Comparison of ENCODE assay signal across 1 cellular context in the genomic region with DNA sequence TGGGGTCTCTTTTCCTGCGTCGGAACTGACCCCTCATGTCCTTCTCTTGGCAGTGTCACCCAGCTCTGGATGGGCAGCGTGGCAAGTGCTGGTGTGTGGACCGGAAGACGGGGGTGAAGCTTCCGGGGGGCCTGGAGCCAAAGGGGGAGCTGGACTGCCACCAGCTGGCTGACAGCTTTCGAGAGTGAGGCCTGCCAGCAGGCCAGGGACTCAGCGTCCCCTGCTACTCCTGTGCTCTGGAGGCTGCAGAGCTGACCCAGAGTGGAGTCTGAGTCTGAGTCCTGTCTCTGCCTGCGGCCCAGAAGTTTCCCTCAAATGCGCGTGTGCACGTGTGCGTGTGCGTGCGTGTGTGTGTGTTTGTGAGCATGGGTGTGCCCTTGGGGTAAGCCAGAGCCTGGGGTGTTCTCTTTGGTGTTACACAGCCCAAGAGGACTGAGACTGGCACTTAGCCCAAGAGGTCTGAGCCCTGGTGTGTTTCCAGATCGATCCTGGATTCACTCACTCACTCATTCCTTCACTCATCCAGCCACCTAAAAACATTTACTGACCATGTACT.
TF ChIP-seq lines count a peak whose summit lies in the region.

No MANE protein-coding gene starts in this region.

TF ChIP-seq in GM12878, 131 proteins besides CTCF, POLR2A, EP300 and RAD21:
- TF ChIP-seq, protein P1, sequence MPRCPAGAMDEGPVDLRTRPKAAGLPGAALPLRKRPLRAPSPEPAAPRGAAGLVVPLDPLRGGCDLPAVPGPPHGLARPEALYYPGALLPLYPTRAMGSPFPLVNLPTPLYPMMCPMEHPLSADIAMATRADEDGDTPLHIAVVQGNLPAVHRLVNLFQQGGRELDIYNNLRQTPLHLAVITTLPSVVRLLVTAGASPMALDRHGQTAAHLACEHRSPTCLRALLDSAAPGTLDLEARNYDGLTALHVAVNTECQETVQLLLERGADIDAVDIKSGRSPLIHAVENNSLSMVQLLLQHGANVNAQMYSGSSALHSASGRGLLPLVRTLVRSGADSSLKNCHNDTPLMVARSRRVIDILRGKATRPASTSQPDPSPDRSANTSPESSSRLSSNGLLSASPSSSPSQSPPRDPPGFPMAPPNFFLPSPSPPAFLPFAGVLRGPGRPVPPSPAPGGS (IDR thresholded peaks at IDR 0.05; ENCODE audit: borderline replicate concordance, insufficient read depth, low read depth, low read length, poor library complexity, severe bottlenecking): peak; percentile 31
- TF ChIP-seq GATAD2B (conservative IDR thresholded peaks at IDR 0.05; ENCODE audit: low read depth) (no peak), BCL11A (IDR thresholded peaks at IDR 0.05; ENCODE audit: low read depth, low read length) (no peak), TCF12 (IDR thresholded peaks at IDR 0.05; ENCODE audit: low read depth, low read length) (no peak)
- TF ChIP-seq, protein P2, sequence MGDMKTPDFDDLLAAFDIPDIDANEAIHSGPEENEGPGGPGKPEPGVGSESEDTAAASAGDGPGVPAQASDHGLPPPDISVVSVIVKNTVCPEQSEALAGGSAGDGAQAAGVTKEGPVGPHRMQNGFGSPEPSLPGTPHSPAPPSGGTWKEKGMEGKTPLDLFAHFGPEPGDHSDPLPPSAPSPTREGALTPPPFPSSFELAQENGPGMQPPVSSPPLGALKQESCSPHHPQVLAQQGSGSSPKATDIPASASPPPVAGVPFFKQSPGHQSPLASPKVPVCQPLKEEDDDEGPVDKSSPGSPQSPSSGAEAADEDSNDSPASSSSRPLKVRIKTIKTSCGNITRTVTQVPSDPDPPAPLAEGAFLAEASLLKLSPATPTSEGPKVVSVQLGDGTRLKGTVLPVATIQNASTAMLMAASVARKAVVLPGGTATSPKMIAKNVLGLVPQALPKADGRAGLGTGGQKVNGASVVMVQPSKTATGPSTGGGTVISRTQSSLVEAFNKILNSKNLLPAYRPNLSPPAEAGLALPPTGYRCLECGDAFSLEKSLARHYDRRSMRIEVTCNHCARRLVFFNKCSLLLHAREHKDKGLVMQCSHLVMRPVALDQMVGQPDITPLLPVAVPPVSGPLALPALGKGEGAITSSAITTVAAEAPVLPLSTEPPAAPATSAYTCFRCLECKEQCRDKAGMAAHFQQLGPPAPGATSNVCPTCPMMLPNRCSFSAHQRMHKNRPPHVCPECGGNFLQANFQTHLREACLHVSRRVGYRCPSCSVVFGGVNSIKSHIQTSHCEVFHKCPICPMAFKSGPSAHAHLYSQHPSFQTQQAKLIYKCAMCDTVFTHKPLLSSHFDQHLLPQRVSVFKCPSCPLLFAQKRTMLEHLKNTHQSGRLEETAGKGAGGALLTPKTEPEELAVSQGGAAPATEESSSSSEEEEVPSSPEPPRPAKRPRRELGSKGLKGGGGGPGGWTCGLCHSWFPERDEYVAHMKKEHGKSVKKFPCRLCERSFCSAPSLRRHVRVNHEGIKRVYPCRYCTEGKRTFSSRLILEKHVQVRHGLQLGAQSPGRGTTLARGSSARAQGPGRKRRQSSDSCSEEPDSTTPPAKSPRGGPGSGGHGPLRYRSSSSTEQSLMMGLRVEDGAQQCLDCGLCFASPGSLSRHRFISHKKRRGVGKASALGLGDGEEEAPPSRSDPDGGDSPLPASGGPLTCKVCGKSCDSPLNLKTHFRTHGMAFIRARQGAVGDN (IDR thresholded peaks at IDR 0.05): no peak
